26 cellular contexts compared by ENCODE assay signal in the genomic region with DNA sequence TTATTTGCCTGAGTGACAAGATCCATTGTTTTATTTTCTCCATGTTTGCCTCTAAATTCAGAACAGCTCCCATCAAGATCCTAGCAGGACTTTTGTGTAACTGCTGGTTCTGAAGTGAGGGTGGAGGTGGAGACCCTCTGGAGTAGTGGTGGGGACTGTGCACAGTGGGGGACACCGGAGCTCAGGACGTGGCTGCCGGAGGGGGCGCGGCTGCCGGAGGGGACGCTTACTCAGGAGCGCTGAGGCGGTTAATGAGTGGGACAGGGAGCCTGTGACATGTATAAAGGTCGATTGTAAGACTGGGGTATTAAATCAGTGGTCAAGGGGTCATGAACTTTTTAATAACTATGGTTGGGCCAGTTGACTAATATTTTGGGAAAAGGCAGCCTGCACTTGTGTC.
"Had no signal": no experiment of that assay in that cellular context is flagged by ENCODE, and none has a peak within 500 bp of the region (broad histone marks: within the 10 kb centered on the region; RNA-seq: fewer than 3 reads in every experiment).

No MANE protein-coding gene starts in this region.

- H3K9me3 ChIP-seq: breast epithelium, ovary, testis, transverse colon had no signal

- H3K27ac Mint-ChIP-seq: activated CD4-positive, alpha-beta memory T cell treated with anti-CD3 and anti-CD28 coated beads, Interleukin-2, amount 10 ng/mL, durations not matched to agents 7 days and 5 days; activated CD4-positive, alpha-beta T cell treated with anti-CD3 and anti-CD28 coated beads, Interleukin-2, amount 10 ng/mL, durations not matched to agents 7 days and 5 days; activated T-cell treated with anti-CD3 and anti-CD28 coated beads, Interleukin-2, amount 50 U/mL, for 24 hours; dendritic cell treated with granulocyte-macrophage colony-stimulating factor and Interleukin-4, amounts not matched to agents 40 ng/mL and 50 ng/mL, for 4 days had no signal

- H3K4me3 Mint-ChIP-seq: activated CD4-positive, alpha-beta memory T cell treated with anti-CD3 and anti-CD28 coated beads, Interleukin-2, amount 10 ng/mL, durations not matched to agents 7 days and 5 days; activated CD4-positive, alpha-beta T cell treated with anti-CD3 and anti-CD28 coated beads, Interleukin-2, amount 10 ng/mL, durations not matched to agents 7 days and 5 days; activated T-cell treated with anti-CD3 and anti-CD28 coated beads, Interleukin-2, amount 50 U/mL, for 24 hours; dendritic cell treated with granulocyte-macrophage colony-stimulating factor and Interleukin-4, amounts not matched to agents 40 ng/mL and 50 ng/mL, for 4 days; natural killer cell had no signal

- DNase-seq: activated CD4-positive, alpha-beta memory T cell treated with anti-CD3 and anti-CD28 coated beads, Interleukin-2, amount 10 ng/mL, durations not matched to agents 7 days and 5 days; activated CD4-positive, alpha-beta T cell treated with anti-CD3 and anti-CD28 coated beads for 1 hour; activated CD4-positive, alpha-beta T cell treated with anti-CD3 and anti-CD28 coated beads, Interleukin-2, amount 10 ng/mL, durations not matched to agents 7 days and 5 days; activated CD8-positive, alpha-beta memory T cell treated with anti-CD3 and anti-CD28 coated beads, Interleukin-2, amount 50 U/mL, for 48 hours; activated gamma-delta T cell treated with Interleukin-2 at 50 U/mL for 16 hours; activated naive CD4-positive, alpha-beta T cell treated with anti-CD3 and anti-CD28 coated beads, Interleukin-2, amount 50 U/mL, for 16 hours; activated T-cell treated with anti-CD3 and anti-CD28 coated beads, Interleukin-2, amount 50 U/mL, for 24 hours; amygdala; central memory CD4-positive, alpha-beta T cell; foreskin keratinocyte; heart right ventricle; left lung; mesendoderm; natural killer cell; ovary; psoas muscle; stimulated activated CD4-positive, alpha-beta T cell treated with anti-CD3 and anti-CD28 coated beads, Interleukin-15, amount 100 ng/mL, for 24 hours; stimulated activated CD4-positive, alpha-beta T cell treated with anti-CD3 and anti-CD28 coated beads, Interleukin-2, amount 100 ng/mL, for 24 hours; stimulated activated naive CD4-positive, alpha-beta T cell treated with Interleukin-2 at 50 U/mL for 16 hours; T-helper 9 cell; testis; transverse colon; WERI-Rb-1 had no signal

- H3K27me3 Mint-ChIP-seq: activated CD4-positive, alpha-beta memory T cell treated with anti-CD3 and anti-CD28 coated beads, Interleukin-2, amount 10 ng/mL, durations not matched to agents 7 days and 5 days; activated CD4-positive, alpha-beta T cell treated with anti-CD3 and anti-CD28 coated beads, Interleukin-2, amount 10 ng/mL, durations not matched to agents 7 days and 5 days; activated T-cell treated with anti-CD3 and anti-CD28 coated beads, Interleukin-2, amount 50 U/mL, for 24 hours; dendritic cell treated with granulocyte-macrophage colony-stimulating factor and Interleukin-4, amounts not matched to agents 40 ng/mL and 50 ng/mL, for 4 days had no signal

- ATAC-seq: foreskin keratinocyte, heart right ventricle, left lung, natural killer cell, psoas muscle, right cardiac atrium had no signal
